ENCODE assay signal across 9 cellular contexts in the genomic region with DNA sequence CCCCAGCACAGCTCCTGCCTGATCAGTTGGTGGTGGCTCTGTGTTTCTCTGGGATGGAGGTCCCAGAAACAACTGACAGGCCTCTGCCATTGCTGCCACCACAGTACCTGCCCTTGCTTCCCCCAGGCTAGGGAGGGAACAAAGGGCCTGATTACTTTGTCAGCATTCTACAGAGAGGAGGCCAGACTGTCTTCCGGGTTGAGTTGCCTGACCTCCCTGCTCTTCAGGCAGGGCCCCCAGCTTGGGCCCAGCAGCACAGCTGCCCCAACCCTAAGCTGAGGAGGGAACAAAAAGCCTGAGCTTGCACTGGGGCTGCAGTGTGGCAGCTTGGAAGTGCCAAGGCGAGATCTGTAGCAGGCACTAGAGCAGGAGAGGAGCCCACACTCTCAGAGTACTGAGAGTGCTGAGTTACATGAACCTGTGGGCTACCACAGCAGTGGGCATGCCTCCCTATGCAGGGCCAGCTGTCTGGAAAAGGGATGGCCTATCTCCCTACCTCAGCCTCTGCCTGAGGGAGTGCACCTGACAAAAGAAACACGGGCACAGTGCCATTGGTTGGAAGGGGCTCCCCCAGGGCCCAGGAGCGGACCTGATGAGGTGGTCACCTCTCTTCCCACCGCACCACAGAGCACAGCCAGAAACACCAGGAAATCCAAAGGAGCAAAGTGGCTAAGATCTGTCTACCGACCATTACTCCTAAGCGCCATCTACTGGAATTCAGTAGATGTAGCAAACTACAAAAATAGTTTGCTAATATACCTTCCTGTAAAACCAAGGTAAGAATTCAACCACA. TPM values are rescaled to one million over a fixed set of nuclear protein-coding genes. Genes with fewer than 3 reads are reported as not detected.
A peak's percentile ranks its signal among the peaks of the same experiment; 100 is the strongest.
DNase-seq lines count a peak whose midpoint lies in the region; ATAC-seq, FAIRE-seq and TF ChIP-seq lines count a peak whose summit lies in the region.
"Had no signal": no experiment of that assay in that cellular context is flagged by ENCODE, and none has a peak within 500 bp of the region (broad histone marks: within the 10 kb centered on the region; RNA-seq: fewer than 3 reads in every experiment).

No MANE protein-coding gene starts in this region.

- FAIRE-seq in kidney (lab: Jason Lieb, UNC), result no peak

- no peaks in the 10 kb centered on the region for H3K9me3 ChIP-seq in kidney (ENCODE audit: control insufficient read depth in 1 of 2, low read length in 2 of 2)

- H3K27ac ChIP-seq in kidney (ENCODE audit: low read depth in 2 of 2, low read length in 2 of 2), result no peak overlapping the region

- TF ChIP-seq CTCF in GM06990 (IDR thresholded peaks at IDR 0.05; ENCODE audit: insufficient read depth, low read length, poor library complexity, severe bottlenecking), result peak; percentile 69
- TF ChIP-seq CTCF in kidney (IDR thresholded peaks at IDR 0.05; ENCODE audit: borderline replicate concordance, extremely low read depth, insufficient read depth), result peak; percentile 31

- H3K4me3 ChIP-seq in GM06990 (replicated peaks; ENCODE audit: low read depth, low read length) (no peak overlapping the region), kidney (ENCODE audit: low read length in 2 of 2) (no peak overlapping the region)

- H3K27me3 ChIP-seq in GM06990 (replicated peaks; ENCODE audit: control insufficient read depth, insufficient read depth, low read length), result no peaks in the 10 kb centered on the region

- DNase-seq in GM06990 (ENCODE audit: extremely low read depth, insufficient read length) (peak; percentile 25), UCSD-AML1 (lab: John Stamatoyannopoulos, UW; ENCODE audit: unreplicated experiment) (peak; percentile 34), kidney (no peak), SK-N-DZ (ENCODE audit: low spot score) (no peak), hypothalamus (lab: John Stamatoyannopoulos, UW) (no peak)
- DNase-seq in activated naive CD4-positive, alpha-beta T cell (lab: John Stamatoyannopoulos, UW), result no peak

- H3K36me3 ChIP-seq in GM06990 (ENCODE audit: control insufficient read depth, insufficient read depth, low read length) (peaks cover 1% of the 10 kb centered on the region), kidney (ENCODE audit: control insufficient read depth in 1 of 2, insufficient read depth in 2 of 2, low read length in 2 of 2) (peaks cover 0 to 8% of the 10 kb centered on the region in 2 donors)

- no peak overlapping the region for H3K9ac ChIP-seq in kidney (ENCODE audit: low read length in 2 of 2)

- H3K4me1 ChIP-seq in kidney (ENCODE audit: control insufficient read depth in 1 of 2, insufficient read depth in 1 of 2, low read depth in 1 of 2, low read length in 2 of 2), result no peaks in the 10 kb centered on the region

- ATAC-seq in HG03520 (IDR thresholded peaks at IDR 0.05; ENCODE audit: unreplicated experiment) (peak; percentile 56), HG03045 (IDR thresholded peaks at IDR 0.05; ENCODE audit: unreplicated experiment) (no peak)
- ATAC-seq: naive thymus-derived CD8-positive, alpha-beta T cell had no signal

- intact Hi-C loops in kidney (cut with DNase I), result no loop called here

RNA-seq across cellular contexts. Expression of gene SLC25A15, which starts 24.4 kb away (rescaled TPM):
- 7.7 TPM for total RNA-seq in kidney
- 5.4 TPM for polyA plus RNA-seq in kidney (ENCODE audit: insufficient read depth, low read depth, low replicate concordance)
- polyA plus RNA-seq in SK-N-DZ (2014; cell fraction: cytosol; rRNA removed), result 32.2 and 44.3 TPM in 2 replicates
- polyA plus RNA-seq in SK-N-DZ (2014; cell fraction: nucleus; rRNA removed), result 19.6 and 26.7 TPM in 2 replicates

RNA-seq across cellular contexts. Expression of gene MRPS31, which starts 42.9 kb away (rescaled TPM):
- total RNA-seq in kidney, result 24.3 TPM
- polyA plus RNA-seq in kidney (ENCODE audit: insufficient read depth, low read depth, low replicate concordance), result 47.3 TPM
- polyA plus RNA-seq in SK-N-DZ (2014; cell fraction: cytosol; rRNA removed), result 33.4 and 43.7 TPM in 2 replicates
- polyA plus RNA-seq in SK-N-DZ (2014; cell fraction: nucleus; rRNA removed), result 40.4 and 48.6 TPM in 2 replicates

Comparison
In these comparisons a context has a peak if more than half of its experiments do, and no peak if none do; other contexts are left out.
1. DNase-seq: peak in GM06990 (single experiment) and UCSD-AML1 (single experiment); none in kidney (single experiment), SK-N-DZ (single experiment), hypothalamus (0 of 51) and activated naive CD4-positive, alpha-beta T cell (0 of 4).